ENCODE assay signal across 21 cellular contexts in genomic region chr15:45343258-45343860, GRCh38. TPM values are rescaled to one million over a fixed set of nuclear protein-coding genes. Genes with fewer than 3 reads are reported as not detected.
"Had no signal": no experiment of that assay in that cellular context is flagged by ENCODE, and none has a peak within 500 bp of the region (broad histone marks: within the 10 kb centered on the region; RNA-seq: fewer than 3 reads in every experiment).

No MANE protein-coding gene starts in this region.

- H3K4me3 ChIP-seq: colonic mucosa, esophagus squamous epithelium, gastroesophageal sphincter, right atrium auricular region, smooth muscle cell, suprapubic skin, thyroid gland had no signal

- H3K27me3 ChIP-seq: colonic mucosa, right atrium auricular region, suprapubic skin, thyroid gland had no signal

- H3K4me1 ChIP-seq: colonic mucosa, gastroesophageal sphincter, right atrium auricular region, suprapubic skin had no signal

- H3K27ac ChIP-seq: colonic mucosa, gastroesophageal sphincter, right atrium auricular region, suprapubic skin had no signal

- DNase-seq: colonic mucosa; dermis blood vessel endothelial cell; esophagus squamous epithelium; foreskin fibroblast; glutamatergic neuron; islet precursor cell; left cardiac atrium; left ventricle myocardium superior; mammary epithelial cell; naive thymus-derived CD4-positive, alpha-beta T cell; nephron progenitor cell; posterior cingulate gyrus; stimulated activated CD4-positive, alpha-beta T cell treated with anti-CD3 and anti-CD28 coated beads, Interleukin-2, amount 100 ng/mL, for 48 hours; stimulated activated naive CD4-positive, alpha-beta T cell treated with Interleukin-2 at 50 U/mL for 16 hours had no signal

- H3K9me3 ChIP-seq: colonic mucosa, esophagus squamous epithelium, gastroesophageal sphincter, right atrium auricular region, suprapubic skin, thyroid gland had no signal

- H3K36me3 ChIP-seq: colonic mucosa, esophagus squamous epithelium, gastroesophageal sphincter, right atrium auricular region, suprapubic skin, thyroid gland had no signal

- FAIRE-seq: urothelium cell line had no signal

- H3K4me2 ChIP-seq: smooth muscle cell had no signal

- ATAC-seq: gastroesophageal sphincter; left ventricle myocardium superior; naive thymus-derived CD4-positive, alpha-beta T cell had no signal

RNA-seq across cellular contexts. Expression of gene GATM, which starts 35.0 kb away (rescaled TPM):
- total RNA-seq: osteocyte had no signal
